ENCODE assay signal across 10 cellular contexts in the genomic region with DNA sequence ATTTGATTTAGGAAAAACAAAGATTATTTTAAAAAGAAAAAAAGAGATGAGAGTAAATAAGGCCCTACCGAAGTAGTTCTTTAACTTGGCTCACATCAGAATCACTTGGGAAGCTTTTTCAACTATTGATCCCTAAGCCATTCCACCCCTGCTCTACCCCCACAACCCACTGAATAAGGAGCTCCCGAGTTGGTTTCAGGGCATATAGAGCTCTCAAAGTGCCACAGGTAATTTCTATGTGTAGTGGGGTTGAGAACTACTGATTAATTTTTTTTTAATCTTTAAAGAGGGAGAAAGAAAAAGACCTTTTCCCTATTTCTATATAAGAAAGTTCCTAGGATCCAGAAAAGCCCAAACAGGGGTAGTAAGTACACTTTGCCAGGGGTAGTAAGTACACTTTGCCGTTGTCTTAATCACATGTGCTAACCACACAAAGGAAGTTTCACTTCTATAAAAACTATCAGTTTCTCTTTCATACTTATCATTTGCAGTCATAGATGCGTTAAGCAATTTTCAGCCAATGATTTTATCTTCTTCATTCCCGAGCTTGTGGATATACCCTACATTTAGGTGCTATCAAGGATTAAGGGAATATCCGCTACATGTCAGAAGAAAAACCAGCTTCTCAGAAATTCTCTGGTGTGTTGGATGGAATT.
DNase-seq lines count a peak whose midpoint lies in the region; ATAC-seq and TF ChIP-seq lines count a peak whose summit lies in the region.
"Had no signal": no experiment of that assay in that cellular context is flagged by ENCODE, and none has a peak within 500 bp of the region (broad histone marks: within the 10 kb centered on the region; RNA-seq: fewer than 3 reads in every experiment).

No MANE protein-coding gene starts in this region.

- TF ChIP-seq CTCF in GM13976 (IDR thresholded peaks at IDR 0.05; ENCODE audit: borderline replicate concordance, control extremely low read depth, extremely low read depth, insufficient read depth, missing control alignments) (no peak), choroid plexus epithelial cell (conservative IDR thresholded peaks at IDR 0.05; ENCODE audit: low read depth, low read length) (no peak), esophagus muscularis mucosa (IDR thresholded peaks at IDR 0.05) (no peak), glutamatergic neuron (IDR thresholded peaks at IDR 0.05; ENCODE audit: partially characterized antibody, unreplicated experiment) (no peak), WERI-Rb-1 (IDR thresholded peaks at IDR 0.05; ENCODE audit: low read depth, low read length) (no peak)

- no peak overlapping the region for H3K4me3 ChIP-seq in choroid plexus epithelial cell (ENCODE audit: low read depth, low read length)
- no peak overlapping the region for H3K4me3 ChIP-seq in esophagus muscularis mucosa
- no peak overlapping the region for H3K4me3 ChIP-seq in WERI-Rb-1 (ENCODE audit: low read depth, low read length)

- H3K27me3 Mint-ChIP-seq in glutamatergic neuron (ENCODE audit: unreplicated experiment) = no peaks in the 10 kb centered on the region

- H3K27ac Mint-ChIP-seq in glutamatergic neuron (ENCODE audit: unreplicated experiment) = no peak overlapping the region
- H3K27ac Mint-ChIP-seq: activated naive CD4-positive, alpha-beta T cell treated with anti-CD3 and anti-CD28 coated beads, Interleukin-2, amount 50 U/mL, for 72 hours had no signal

- DNase-seq in GM13976 (ENCODE audit: low spot score) (peak; percentile 32), choroid plexus epithelial cell (ENCODE audit: low read depth) (peak; percentile 20), esophagus muscularis mucosa (ENCODE audit: extremely low spot score) (no peak), glutamatergic neuron (no peak), left colon (no peak), WERI-Rb-1 (no peak)
- DNase-seq: NCI-H526 treated with DMSO at 0.1 percent for 48 hours had no signal

- H3K4me1 ChIP-seq in esophagus muscularis mucosa = no peaks in the 10 kb centered on the region

- H3K9me3 ChIP-seq in esophagus muscularis mucosa (no peaks in the 10 kb centered on the region), WERI-Rb-1 (ENCODE audit: severe bottlenecking) (no peaks in the 10 kb centered on the region)

- no peak for TF ChIP-seq POLR2A in esophagus muscularis mucosa (IDR thresholded peaks at IDR 0.05; ENCODE audit: low read depth)

- no peaks in the 10 kb centered on the region for H3K36me3 Mint-ChIP-seq in glutamatergic neuron (ENCODE audit: unreplicated experiment)
- H3K36me3 Mint-ChIP-seq: activated naive CD4-positive, alpha-beta T cell treated with anti-CD3 and anti-CD28 coated beads, Interleukin-2, amount 50 U/mL, for 72 hours had no signal

- H3K27me3 ChIP-seq in esophagus muscularis mucosa = no peaks in the 10 kb centered on the region
- no peaks in the 10 kb centered on the region for H3K27me3 ChIP-seq in WERI-Rb-1 (ENCODE audit: insufficient read depth, low read depth, severe bottlenecking)

- no peak overlapping the region for H3K27ac ChIP-seq in esophagus muscularis mucosa (replicated peaks in 1 of 4)
- no peak overlapping the region for H3K27ac ChIP-seq in WERI-Rb-1

- no peaks in the 10 kb centered on the region for H3K4me1 Mint-ChIP-seq in glutamatergic neuron (ENCODE audit: low read depth, unreplicated experiment)

- ATAC-seq in GM21390 (IDR thresholded peaks at IDR 0.05; ENCODE audit: unreplicated experiment) = peak; percentile 98
- peak; percentile 97 for ATAC-seq in HG03439 (IDR thresholded peaks at IDR 0.05; ENCODE audit: unreplicated experiment)
- no peak for ATAC-seq in left colon

- H3K36me3 ChIP-seq in esophagus muscularis mucosa = no peaks in the 10 kb centered on the region
- H3K36me3 ChIP-seq in WERI-Rb-1 = no peaks in the 10 kb centered on the region

- no peak for TF ChIP-seq EP300 in esophagus muscularis mucosa (IDR thresholded peaks at IDR 0.05)

- in situ Hi-C loops in GM13976 (cut with MboI; ENCODE audit: low sequenced_read_pairs, unreplicated experiment) = no loop called here

- H3K4me3 Mint-ChIP-seq in glutamatergic neuron (ENCODE audit: unreplicated experiment) = no peak overlapping the region

- 78% methylated on average over 6 of the region's 6 CpGs for WGBS in esophagus muscularis mucosa

- intact Hi-C loops in esophagus muscularis mucosa (cut with DNase I) (no loop called here), left colon (cut with DNase I, micrococcal nuclease) (no loop called here)

- no peaks in the 10 kb centered on the region for H3K9me3 Mint-ChIP-seq in glutamatergic neuron (ENCODE audit: unreplicated experiment)
- H3K9me3 Mint-ChIP-seq: activated naive CD4-positive, alpha-beta T cell treated with anti-CD3 and anti-CD28 coated beads, Interleukin-2, amount 50 U/mL, for 72 hours had no signal

Comparison
In these comparisons a context has a peak if more than half of its experiments do, and no peak if none do; other contexts are left out.
1. DNase-seq: peak in GM13976 (single experiment) and choroid plexus epithelial cell (single experiment); none in esophagus muscularis mucosa (single experiment), glutamatergic neuron (single experiment), left colon (0 of 2) and WERI-Rb-1 (single experiment).